Comparison of ENCODE assay signal across 8 cellular contexts in the genomic region with DNA sequence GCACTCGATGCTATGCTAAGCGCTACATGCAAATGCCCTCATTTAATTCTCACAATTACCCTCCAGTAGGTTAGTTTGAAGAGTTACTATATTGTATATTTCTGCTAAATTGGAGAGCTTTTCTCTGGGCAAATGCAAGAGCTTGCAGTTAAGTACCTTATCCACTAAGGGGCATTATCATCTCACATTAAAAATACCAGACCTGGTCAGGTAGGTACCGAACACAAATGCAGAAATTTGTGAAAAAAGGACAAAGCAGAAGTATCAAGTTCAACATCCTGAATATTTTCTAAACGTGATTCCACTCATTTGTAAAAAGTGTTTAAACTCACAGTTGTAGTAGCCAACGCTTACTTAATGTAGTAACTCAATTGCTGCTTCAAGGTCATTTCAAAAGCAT. TPM values are rescaled to one million over a fixed set of nuclear protein-coding genes. Genes with fewer than 3 reads are reported as not detected.
DNase-seq lines count a peak whose midpoint lies in the region; ATAC-seq and TF ChIP-seq lines count a peak whose summit lies in the region.

No MANE protein-coding gene starts in this region.

- DNase-seq in AG04450 (ENCODE audit: low read depth, low spot score) (no peak), RPMI8226 (peak; percentile 30), fibroblast of villous mesenchyme (ENCODE audit: low read depth) (peak; percentile 18), uterus (no peak)

- TF ChIP-seq CTCF in AG04450 (IDR thresholded peaks at IDR 0.05; ENCODE audit: low read depth, low read length) (peak; percentile 35; the same call in 1 of the 2 replicates), HEK293 (tag by site-specific recombination; IDR thresholded peaks at IDR 0.05) (no peak), fibroblast of villous mesenchyme (IDR thresholded peaks at IDR 0.05; ENCODE audit: insufficient read depth, low read depth, low read length) (peak; percentile 47), uterus (IDR thresholded peaks at IDR 0.05) (peak; percentile 23 to 63 (median 39))

- H3K27me3 ChIP-seq in AG04450 (ENCODE audit: control insufficient read depth, insufficient read depth, low read length): peaks cover 3% of the 10 kb centered on the region
- no peaks in the 10 kb centered on the region for H3K27me3 ChIP-seq in uterus

- TF ChIP-seq POLR2A in uterus (IDR thresholded peaks at IDR 0.05): no peak

- H3K27ac ChIP-seq in AG04450 (ENCODE audit: low read depth, low read length) (no peak overlapping the region), HEK293 (ENCODE audit: extremely low read depth, low read depth, low read length) (no peak overlapping the region), uterus (peak overlapping the region in 1 of 2 donors; percentile 49)

- H3K4me3 ChIP-seq in AG04450 (ENCODE audit: low read depth, low read length) (no peak overlapping the region), HEK293 (ENCODE audit: low read depth, low read length) (no peak overlapping the region), fibroblast of villous mesenchyme (ENCODE audit: low read depth, low read length) (no peak overlapping the region), uterus (no peak overlapping the region)

- POLR2A ChIA-PET in AG04450 (lab: Yijun Ruan, JAX) (no interaction called here), HEK293 (lab: Yijun Ruan, JAX) (interaction anchor here (0.6 kb wide), 1 partner anchor 44 kb away, joined by 6 read pairs; no protein-coding TSS in a partner anchor)

- ATAC-seq in GM18519 (IDR thresholded peaks at IDR 0.05; ENCODE audit: low FRiP score, unreplicated experiment) (no peak), GM18909 (IDR thresholded peaks at IDR 0.05; ENCODE audit: poor library complexity, unreplicated experiment) (no peak), HG02571 (IDR thresholded peaks at IDR 0.05; ENCODE audit: unreplicated experiment) (no peak)

- H3K4me1 ChIP-seq in HEK293 (ENCODE audit: control insufficient read depth, insufficient read depth, low read length): peaks cover 11% of the 10 kb centered on the region
- H3K4me1 ChIP-seq in uterus: no peaks in the 10 kb centered on the region

- CTCF ChIA-PET in AG04450 (lab: Charles Lee) (interaction anchor here (0.6 to 3.6 kb wide), 8 partner anchors 9 to 975 kb away, joined by 3 to 37 read pairs (median 4); no protein-coding TSS in a partner anchor), HEK293 (lab: Yijun Ruan, JAX) (interaction anchor here (0.5 to 5.5 kb wide), 17 partner anchors 8 to 1031 kb away, joined by 3 to 126 read pairs (median 4); no protein-coding TSS in a partner anchor)

- H3K9me3 ChIP-seq in AG04450 (ENCODE audit: control insufficient read depth, insufficient read depth, low read length) (no peaks in the 10 kb centered on the region), HEK293 (ENCODE audit: control insufficient read depth, insufficient read depth, low read depth, low read length) (no peaks in the 10 kb centered on the region), uterus (no peaks in the 10 kb centered on the region)

- intact Hi-C loops in uterus (cut with DNase I; ENCODE audit: low total_unique reads): no loop called here

- H3K36me3 ChIP-seq in HEK293 (ENCODE audit: control insufficient read depth in 2 of 2, insufficient read depth in 1 of 2, low read length in 2 of 2) (peaks cover 0 to under 1% of the 10 kb centered on the region in 2 experiments; a peak in 1 of 3 replicates), uterus (no peaks in the 10 kb centered on the region)

TF ChIP-seq in HEK293, 187 proteins besides CTCF, POLR2A, EP300 and RAD21:
- TF ChIP-seq ZNF654 (tag by site-specific recombination; IDR thresholded peaks at IDR 0.05; ENCODE audit: low read depth): peak; percentile 44
- TF ChIP-seq ZNF548 (tag by site-specific recombination; IDR thresholded peaks at IDR 0.05): no peak

RNA-seq across cellular contexts. Expression of a gene that starts 52.2 kb away (rescaled TPM):
- polyA plus RNA-seq in AG04450 (2011; rRNA removed): 3.7 TPM in 2 replicates
- 1.9 and 2.8 TPM in 2 replicates for polyA minus RNA-seq in AG04450 (2011; rRNA and poly(A)+ RNA removed)
- total RNA-seq in fibroblast of villous mesenchyme (0.43 and 0.97 TPM in 2 replicates), uterus (10 to 100 TPM in 1 of 4 donors, 1 to 10 TPM in 3; 4.4 to 29.6 (median 8.1) TPM)

Comparison
In these comparisons a context has a peak if more than half of its experiments do, and no peak if none do; other contexts are left out.
1. DNase-seq: peak in RPMI8226 (single experiment) and fibroblast of villous mesenchyme (single experiment); none in AG04450 (single experiment) and uterus (0 of 2).